8 cellular contexts compared by ENCODE assay signal in the genomic region with DNA sequence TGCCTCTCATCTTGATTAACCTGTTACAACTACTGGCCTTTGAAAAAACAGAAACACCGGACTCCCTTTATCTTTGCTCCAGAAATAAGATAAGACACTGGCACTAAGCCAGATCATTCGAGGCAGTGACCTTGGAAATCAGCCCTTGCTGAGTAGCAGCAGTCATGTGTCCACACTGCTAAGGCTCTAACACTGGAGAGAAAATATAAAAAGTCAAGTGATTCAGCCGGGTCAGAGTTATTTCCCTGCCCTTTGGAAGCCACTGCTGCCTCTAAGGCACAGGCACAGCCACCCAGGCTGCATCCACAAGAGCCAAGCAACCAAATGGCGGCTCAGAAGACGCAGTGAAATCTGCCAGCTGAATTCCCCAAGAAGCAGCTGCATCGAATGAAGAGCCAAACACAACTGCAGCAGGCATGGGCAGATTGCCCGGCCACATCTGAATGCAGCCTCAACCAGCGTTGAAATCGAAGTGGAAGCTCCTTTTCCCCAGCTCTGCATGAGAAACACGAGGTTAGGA. TPM values are rescaled to one million over a fixed set of nuclear protein-coding genes. Genes with fewer than 3 reads are reported as not detected.
DNase-seq lines count a peak whose midpoint lies in the region; ATAC-seq and TF ChIP-seq lines count a peak whose summit lies in the region.

No MANE protein-coding gene starts in this region.

- no peaks in the 10 kb centered on the region for H3K9me3 ChIP-seq in suprapubic skin

- peak; percentile 56 for DNase-seq in LoVo (ENCODE audit: low spot score)
- DNase-seq in amygdala (lab: John Stamatoyannopoulos, UW): peak in 43 of 56 donors; percentile 2 to 81 (median 25)
- DNase-seq in iris pigment epithelial cell (ENCODE audit: low read depth): peak; percentile 55
- DNase-seq in suprapubic skin (ENCODE audit: low spot score in 2 of 2): no peak
- DNase-seq in activated naive CD8-positive, alpha-beta T cell treated with anti-CD3 and anti-CD28 coated beads, Interleukin-2, amount 50 U/mL, for 24 hours: no peak
- DNase-seq in COLO829 (ENCODE audit: low spot score): no peak

- H3K27ac Mint-ChIP-seq in activated naive CD8-positive, alpha-beta T cell treated with anti-CD3 and anti-CD28 coated beads, Interleukin-2, amount 50 U/mL, for 24 hours: no peak overlapping the region

- peak overlapping the region; percentile 22 for H3K27ac ChIP-seq in suprapubic skin

- peaks cover 29% of the 10 kb centered on the region for H3K36me3 Mint-ChIP-seq in activated naive CD8-positive, alpha-beta T cell treated with anti-CD3 and anti-CD28 coated beads, Interleukin-2, amount 50 U/mL, for 24 hours (ENCODE audit: low read depth)

- 11% methylated on average over 10 of the region's 10 CpGs for WGBS in suprapubic skin

- no peak for TF ChIP-seq POLR2A in suprapubic skin (IDR thresholded peaks at IDR 0.05)

- ATAC-seq in HG03520 (IDR thresholded peaks at IDR 0.05; ENCODE audit: unreplicated experiment) (no peak), HG03521 (IDR thresholded peaks at IDR 0.05; ENCODE audit: unreplicated experiment) (no peak)
- no peak for ATAC-seq in activated naive CD8-positive, alpha-beta T cell treated with anti-CD3 and anti-CD28 coated beads, Interleukin-2, amount 50 U/mL, for 24 hours

- no peaks in the 10 kb centered on the region for H3K9me3 Mint-ChIP-seq in activated naive CD8-positive, alpha-beta T cell treated with anti-CD3 and anti-CD28 coated beads, Interleukin-2, amount 50 U/mL, for 24 hours

- H3K4me3 ChIP-seq in suprapubic skin: peak overlapping the region; percentile 3

- H3K4me1 Mint-ChIP-seq in activated naive CD8-positive, alpha-beta T cell treated with anti-CD3 and anti-CD28 coated beads, Interleukin-2, amount 50 U/mL, for 24 hours: peaks cover 3% of the 10 kb centered on the region

- peaks cover 4% of the 10 kb centered on the region for H3K36me3 ChIP-seq in suprapubic skin

- peaks cover 28% of the 10 kb centered on the region for H3K4me1 ChIP-seq in suprapubic skin

- no peaks in the 10 kb centered on the region for H3K27me3 Mint-ChIP-seq in activated naive CD8-positive, alpha-beta T cell treated with anti-CD3 and anti-CD28 coated beads, Interleukin-2, amount 50 U/mL, for 24 hours

- no peak for TF ChIP-seq CTCF in suprapubic skin (IDR thresholded peaks at IDR 0.05)

- H3K4me3 Mint-ChIP-seq in activated naive CD8-positive, alpha-beta T cell treated with anti-CD3 and anti-CD28 coated beads, Interleukin-2, amount 50 U/mL, for 24 hours: no peak overlapping the region

- H3K27me3 ChIP-seq in suprapubic skin: no peaks in the 10 kb centered on the region

- TF ChIP-seq EP300 in suprapubic skin (IDR thresholded peaks at IDR 0.05): no peak

RNA-seq across cellular contexts. Expression of a gene that starts 40.7 kb away (rescaled TPM):
- 1 to 10 TPM; 4.2 to 6.5 (median 5.0) TPM for total RNA-seq in suprapubic skin

Comparison
In these comparisons a context has a peak if more than half of its experiments do, and no peak if none do; other contexts are left out.
1. DNase-seq: peak in LoVo (single experiment), amygdala (43 of 56) and iris pigment epithelial cell (single experiment); none in suprapubic skin (0 of 2), activated naive CD8-positive, alpha-beta T cell treated with anti-CD3 and anti-CD28 coated beads, Interleukin-2, amount 50 U/mL, for 24 hours (single experiment) and COLO829 (single experiment).